Comparison of ENCODE assay signal across 1 cellular context in the genomic region with DNA sequence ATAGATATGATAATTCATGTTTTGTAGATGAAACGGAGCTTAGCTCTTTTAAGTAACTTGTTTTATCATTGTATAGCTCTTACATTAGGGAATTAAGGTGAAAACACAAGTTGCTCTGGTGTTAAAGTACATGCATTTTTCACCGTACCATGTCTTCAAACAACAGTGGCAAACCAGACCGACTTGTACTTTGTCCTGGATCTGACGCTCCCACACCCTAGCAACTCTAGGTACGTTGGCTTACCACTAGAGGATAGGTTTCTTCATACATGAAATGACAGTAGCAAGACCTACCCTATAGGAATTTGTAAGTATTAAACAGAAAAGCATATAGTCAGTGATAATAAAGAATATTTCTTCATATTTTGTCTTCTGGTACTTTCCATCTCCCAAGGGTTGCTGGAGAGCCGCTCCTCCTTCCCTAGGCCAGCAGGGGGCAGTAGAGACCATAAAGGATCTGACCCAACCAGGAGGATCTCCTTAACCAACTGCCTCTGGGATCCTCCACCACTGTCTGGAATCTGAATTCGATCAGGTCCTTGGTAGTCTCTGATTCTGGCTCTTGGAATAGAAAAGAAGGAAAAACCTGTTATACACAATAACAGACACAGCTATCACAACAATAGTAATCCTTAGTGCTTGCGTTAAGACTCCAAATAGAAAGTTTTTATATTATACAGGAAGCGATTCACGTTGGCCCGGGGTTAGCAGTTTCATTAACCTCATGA.
TF ChIP-seq lines count a peak whose summit lies in the region.

No MANE protein-coding gene starts in this region.

TF ChIP-seq in GM23338, 12 proteins besides CTCF, POLR2A, EP300 and RAD21 (continued from another document):
- TF ChIP-seq, protein P1, sequence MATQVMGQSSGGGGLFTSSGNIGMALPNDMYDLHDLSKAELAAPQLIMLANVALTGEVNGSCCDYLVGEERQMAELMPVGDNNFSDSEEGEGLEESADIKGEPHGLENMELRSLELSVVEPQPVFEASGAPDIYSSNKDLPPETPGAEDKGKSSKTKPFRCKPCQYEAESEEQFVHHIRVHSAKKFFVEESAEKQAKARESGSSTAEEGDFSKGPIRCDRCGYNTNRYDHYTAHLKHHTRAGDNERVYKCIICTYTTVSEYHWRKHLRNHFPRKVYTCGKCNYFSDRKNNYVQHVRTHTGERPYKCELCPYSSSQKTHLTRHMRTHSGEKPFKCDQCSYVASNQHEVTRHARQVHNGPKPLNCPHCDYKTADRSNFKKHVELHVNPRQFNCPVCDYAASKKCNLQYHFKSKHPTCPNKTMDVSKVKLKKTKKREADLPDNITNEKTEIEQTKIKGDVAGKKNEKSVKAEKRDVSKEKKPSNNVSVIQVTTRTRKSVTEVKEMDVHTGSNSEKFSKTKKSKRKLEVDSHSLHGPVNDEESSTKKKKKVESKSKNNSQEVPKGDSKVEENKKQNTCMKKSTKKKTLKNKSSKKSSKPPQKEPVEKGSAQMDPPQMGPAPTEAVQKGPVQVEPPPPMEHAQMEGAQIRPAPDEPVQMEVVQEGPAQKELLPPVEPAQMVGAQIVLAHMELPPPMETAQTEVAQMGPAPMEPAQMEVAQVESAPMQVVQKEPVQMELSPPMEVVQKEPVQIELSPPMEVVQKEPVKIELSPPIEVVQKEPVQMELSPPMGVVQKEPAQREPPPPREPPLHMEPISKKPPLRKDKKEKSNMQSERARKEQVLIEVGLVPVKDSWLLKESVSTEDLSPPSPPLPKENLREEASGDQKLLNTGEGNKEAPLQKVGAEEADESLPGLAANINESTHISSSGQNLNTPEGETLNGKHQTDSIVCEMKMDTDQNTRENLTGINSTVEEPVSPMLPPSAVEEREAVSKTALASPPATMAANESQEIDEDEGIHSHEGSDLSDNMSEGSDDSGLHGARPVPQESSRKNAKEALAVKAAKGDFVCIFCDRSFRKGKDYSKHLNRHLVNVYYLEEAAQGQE (IDR thresholded peaks at IDR 0.05; ENCODE audit: unreplicated experiment), result no peak
- TF ChIP-seq EZH2phosphoT487 (IDR thresholded peaks at IDR 0.05; ENCODE audit: unreplicated experiment), result no peak
